Comparison of ENCODE assay signal across 1 cellular context in the genomic region with DNA sequence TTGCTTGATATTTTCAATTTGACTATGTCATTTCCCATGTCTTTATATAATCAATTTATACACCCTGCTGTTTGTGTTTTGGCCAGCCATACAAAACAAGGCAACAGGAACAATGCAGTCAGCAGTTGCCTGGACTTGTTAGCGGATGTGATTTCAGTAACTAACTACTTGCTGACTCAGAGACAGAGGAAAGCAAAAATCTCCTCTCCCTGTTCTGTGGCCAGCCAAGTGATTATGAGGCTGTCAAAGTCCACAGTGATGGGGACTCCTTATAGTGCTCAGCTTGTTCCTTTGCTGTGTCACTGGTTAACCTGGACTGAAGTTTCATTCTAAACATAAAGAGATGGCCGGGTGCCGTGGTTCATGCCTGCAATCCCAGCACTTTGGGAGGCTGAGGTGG.
TF ChIP-seq lines count a peak whose summit lies in the region.

No MANE protein-coding gene starts in this region.

TF ChIP-seq in HepG2, 621 proteins besides CTCF, POLR2A, EP300 and RAD21 (continued from another document and continues in another):
- TF ChIP-seq, protein P1, sequence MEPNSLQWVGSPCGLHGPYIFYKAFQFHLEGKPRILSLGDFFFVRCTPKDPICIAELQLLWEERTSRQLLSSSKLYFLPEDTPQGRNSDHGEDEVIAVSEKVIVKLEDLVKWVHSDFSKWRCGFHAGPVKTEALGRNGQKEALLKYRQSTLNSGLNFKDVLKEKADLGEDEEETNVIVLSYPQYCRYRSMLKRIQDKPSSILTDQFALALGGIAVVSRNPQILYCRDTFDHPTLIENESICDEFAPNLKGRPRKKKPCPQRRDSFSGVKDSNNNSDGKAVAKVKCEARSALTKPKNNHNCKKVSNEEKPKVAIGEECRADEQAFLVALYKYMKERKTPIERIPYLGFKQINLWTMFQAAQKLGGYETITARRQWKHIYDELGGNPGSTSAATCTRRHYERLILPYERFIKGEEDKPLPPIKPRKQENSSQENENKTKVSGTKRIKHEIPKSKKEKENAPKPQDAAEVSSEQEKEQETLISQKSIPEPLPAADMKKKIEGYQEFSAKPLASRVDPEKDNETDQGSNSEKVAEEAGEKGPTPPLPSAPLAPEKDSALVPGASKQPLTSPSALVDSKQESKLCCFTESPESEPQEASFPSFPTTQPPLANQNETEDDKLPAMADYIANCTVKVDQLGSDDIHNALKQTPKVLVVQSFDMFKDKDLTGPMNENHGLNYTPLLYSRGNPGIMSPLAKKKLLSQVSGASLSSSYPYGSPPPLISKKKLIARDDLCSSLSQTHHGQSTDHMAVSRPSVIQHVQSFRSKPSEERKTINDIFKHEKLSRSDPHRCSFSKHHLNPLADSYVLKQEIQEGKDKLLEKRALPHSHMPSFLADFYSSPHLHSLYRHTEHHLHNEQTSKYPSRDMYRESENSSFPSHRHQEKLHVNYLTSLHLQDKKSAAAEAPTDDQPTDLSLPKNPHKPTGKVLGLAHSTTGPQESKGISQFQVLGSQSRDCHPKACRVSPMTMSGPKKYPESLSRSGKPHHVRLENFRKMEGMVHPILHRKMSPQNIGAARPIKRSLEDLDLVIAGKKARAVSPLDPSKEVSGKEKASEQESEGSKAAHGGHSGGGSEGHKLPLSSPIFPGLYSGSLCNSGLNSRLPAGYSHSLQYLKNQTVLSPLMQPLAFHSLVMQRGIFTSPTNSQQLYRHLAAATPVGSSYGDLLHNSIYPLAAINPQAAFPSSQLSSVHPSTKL (CRISPR knock-in tag; IDR thresholded peaks at IDR 0.05) = peak; percentile 34; the same call in 1 of the 2 replicates
- TF ChIP-seq REXO4 (CRISPR knock-in tag; IDR thresholded peaks at IDR 0.05; ENCODE audit: borderline replicate concordance) (no peak), RFXAP (CRISPR knock-in tag; IDR thresholded peaks at IDR 0.05; ENCODE audit: borderline replicate concordance) (no peak), KLF12 (CRISPR knock-in tag; IDR thresholded peaks at IDR 0.05; ENCODE audit: borderline replicate concordance) (no peak), CHD2 (IDR thresholded peaks at IDR 0.05; ENCODE audit: low read depth, low read length) (no peak), SIX4 (CRISPR knock-in tag; IDR thresholded peaks at IDR 0.05) (no peak), ZNF549 (CRISPR knock-in tag; IDR thresholded peaks at IDR 0.05) (no peak), RXRA (CRISPR knock-in tag; IDR thresholded peaks at IDR 0.05) (peak; percentile 24; the same call in 1 of the 2 replicates), MAFF (IDR thresholded peaks at IDR 0.05; ENCODE audit: low read depth, low read length) (peak; percentile 76), IRF2 (CRISPR knock-in tag; IDR thresholded peaks at IDR 0.05) (no peak), ETV5 (CRISPR knock-in tag; IDR thresholded peaks at IDR 0.05; ENCODE audit: borderline replicate concordance) (peak; percentile 22; the same call in 1 of the 2 replicates), CENPX (CRISPR knock-in tag; IDR thresholded peaks at IDR 0.05) (no peak), KDM2A (CRISPR knock-in tag; IDR thresholded peaks at IDR 0.05; ENCODE audit: borderline replicate concordance, low read depth) (no peak), SMAD9 (CRISPR knock-in tag; IDR thresholded peaks at IDR 0.05) (no peak), NR2F1 (CRISPR knock-in tag; IDR thresholded peaks at IDR 0.05) (no peak), ZNF337 (CRISPR knock-in tag; IDR thresholded peaks at IDR 0.05; ENCODE audit: borderline replicate concordance, low read depth) (no peak), ZNF83 (CRISPR knock-in tag; IDR thresholded peaks at IDR 0.05; ENCODE audit: borderline replicate concordance) (no peak), SOX5 (CRISPR knock-in tag; IDR thresholded peaks at IDR 0.05; ENCODE audit: borderline replicate concordance) (0 out of 2 replicates have a peak, but pooled peaks have one; percentile 15), PAX8 (CRISPR knock-in tag; IDR thresholded peaks at IDR 0.05; ENCODE audit: borderline replicate concordance) (no peak)
- TF ChIP-seq, protein P2, sequence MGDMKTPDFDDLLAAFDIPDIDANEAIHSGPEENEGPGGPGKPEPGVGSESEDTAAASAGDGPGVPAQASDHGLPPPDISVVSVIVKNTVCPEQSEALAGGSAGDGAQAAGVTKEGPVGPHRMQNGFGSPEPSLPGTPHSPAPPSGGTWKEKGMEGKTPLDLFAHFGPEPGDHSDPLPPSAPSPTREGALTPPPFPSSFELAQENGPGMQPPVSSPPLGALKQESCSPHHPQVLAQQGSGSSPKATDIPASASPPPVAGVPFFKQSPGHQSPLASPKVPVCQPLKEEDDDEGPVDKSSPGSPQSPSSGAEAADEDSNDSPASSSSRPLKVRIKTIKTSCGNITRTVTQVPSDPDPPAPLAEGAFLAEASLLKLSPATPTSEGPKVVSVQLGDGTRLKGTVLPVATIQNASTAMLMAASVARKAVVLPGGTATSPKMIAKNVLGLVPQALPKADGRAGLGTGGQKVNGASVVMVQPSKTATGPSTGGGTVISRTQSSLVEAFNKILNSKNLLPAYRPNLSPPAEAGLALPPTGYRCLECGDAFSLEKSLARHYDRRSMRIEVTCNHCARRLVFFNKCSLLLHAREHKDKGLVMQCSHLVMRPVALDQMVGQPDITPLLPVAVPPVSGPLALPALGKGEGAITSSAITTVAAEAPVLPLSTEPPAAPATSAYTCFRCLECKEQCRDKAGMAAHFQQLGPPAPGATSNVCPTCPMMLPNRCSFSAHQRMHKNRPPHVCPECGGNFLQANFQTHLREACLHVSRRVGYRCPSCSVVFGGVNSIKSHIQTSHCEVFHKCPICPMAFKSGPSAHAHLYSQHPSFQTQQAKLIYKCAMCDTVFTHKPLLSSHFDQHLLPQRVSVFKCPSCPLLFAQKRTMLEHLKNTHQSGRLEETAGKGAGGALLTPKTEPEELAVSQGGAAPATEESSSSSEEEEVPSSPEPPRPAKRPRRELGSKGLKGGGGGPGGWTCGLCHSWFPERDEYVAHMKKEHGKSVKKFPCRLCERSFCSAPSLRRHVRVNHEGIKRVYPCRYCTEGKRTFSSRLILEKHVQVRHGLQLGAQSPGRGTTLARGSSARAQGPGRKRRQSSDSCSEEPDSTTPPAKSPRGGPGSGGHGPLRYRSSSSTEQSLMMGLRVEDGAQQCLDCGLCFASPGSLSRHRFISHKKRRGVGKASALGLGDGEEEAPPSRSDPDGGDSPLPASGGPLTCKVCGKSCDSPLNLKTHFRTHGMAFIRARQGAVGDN (CRISPR knock-in tag; IDR thresholded peaks at IDR 0.05) = no peak
- TF ChIP-seq, protein P3, sequence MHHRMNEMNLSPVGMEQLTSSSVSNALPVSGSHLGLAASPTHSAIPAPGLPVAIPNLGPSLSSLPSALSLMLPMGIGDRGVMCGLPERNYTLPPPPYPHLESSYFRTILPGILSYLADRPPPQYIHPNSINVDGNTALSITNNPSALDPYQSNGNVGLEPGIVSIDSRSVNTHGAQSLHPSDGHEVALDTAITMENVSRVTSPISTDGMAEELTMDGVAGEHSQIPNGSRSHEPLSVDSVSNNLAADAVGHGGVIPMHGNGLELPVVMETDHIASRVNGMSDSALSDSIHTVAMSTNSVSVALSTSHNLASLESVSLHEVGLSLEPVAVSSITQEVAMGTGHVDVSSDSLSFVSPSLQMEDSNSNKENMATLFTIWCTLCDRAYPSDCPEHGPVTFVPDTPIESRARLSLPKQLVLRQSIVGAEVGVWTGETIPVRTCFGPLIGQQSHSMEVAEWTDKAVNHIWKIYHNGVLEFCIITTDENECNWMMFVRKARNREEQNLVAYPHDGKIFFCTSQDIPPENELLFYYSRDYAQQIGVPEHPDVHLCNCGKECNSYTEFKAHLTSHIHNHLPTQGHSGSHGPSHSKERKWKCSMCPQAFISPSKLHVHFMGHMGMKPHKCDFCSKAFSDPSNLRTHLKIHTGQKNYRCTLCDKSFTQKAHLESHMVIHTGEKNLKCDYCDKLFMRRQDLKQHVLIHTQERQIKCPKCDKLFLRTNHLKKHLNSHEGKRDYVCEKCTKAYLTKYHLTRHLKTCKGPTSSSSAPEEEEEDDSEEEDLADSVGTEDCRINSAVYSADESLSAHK (CRISPR knock-in tag; IDR thresholded peaks at IDR 0.05; ENCODE audit: borderline replicate concordance) = no peak
- TF ChIP-seq, protein P4, sequence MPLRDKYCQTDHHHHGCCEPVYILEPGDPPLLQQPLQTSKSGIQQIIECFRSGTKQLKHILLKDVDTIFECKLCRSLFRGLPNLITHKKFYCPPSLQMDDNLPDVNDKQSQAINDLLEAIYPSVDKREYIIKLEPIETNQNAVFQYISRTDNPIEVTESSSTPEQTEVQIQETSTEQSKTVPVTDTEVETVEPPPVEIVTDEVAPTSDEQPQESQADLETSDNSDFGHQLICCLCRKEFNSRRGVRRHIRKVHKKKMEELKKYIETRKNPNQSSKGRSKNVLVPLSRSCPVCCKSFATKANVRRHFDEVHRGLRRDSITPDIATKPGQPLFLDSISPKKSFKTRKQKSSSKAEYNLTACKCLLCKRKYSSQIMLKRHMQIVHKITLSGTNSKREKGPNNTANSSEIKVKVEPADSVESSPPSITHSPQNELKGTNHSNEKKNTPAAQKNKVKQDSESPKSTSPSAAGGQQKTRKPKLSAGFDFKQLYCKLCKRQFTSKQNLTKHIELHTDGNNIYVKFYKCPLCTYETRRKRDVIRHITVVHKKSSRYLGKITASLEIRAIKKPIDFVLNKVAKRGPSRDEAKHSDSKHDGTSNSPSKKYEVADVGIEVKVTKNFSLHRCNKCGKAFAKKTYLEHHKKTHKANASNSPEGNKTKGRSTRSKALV (CRISPR knock-in tag; IDR thresholded peaks at IDR 0.05) = no peak
- TF ChIP-seq, protein P5, sequence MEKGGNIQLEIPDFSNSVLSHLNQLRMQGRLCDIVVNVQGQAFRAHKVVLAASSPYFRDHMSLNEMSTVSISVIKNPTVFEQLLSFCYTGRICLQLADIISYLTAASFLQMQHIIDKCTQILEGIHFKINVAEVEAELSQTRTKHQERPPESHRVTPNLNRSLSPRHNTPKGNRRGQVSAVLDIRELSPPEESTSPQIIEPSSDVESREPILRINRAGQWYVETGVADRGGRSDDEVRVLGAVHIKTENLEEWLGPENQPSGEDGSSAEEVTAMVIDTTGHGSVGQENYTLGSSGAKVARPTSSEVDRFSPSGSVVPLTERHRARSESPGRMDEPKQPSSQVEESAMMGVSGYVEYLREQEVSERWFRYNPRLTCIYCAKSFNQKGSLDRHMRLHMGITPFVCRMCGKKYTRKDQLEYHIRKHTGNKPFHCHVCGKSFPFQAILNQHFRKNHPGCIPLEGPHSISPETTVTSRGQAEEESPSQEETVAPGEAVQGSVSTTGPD (CRISPR knock-in tag; IDR thresholded peaks at IDR 0.05) = no peak
- TF ChIP-seq, protein P6, sequence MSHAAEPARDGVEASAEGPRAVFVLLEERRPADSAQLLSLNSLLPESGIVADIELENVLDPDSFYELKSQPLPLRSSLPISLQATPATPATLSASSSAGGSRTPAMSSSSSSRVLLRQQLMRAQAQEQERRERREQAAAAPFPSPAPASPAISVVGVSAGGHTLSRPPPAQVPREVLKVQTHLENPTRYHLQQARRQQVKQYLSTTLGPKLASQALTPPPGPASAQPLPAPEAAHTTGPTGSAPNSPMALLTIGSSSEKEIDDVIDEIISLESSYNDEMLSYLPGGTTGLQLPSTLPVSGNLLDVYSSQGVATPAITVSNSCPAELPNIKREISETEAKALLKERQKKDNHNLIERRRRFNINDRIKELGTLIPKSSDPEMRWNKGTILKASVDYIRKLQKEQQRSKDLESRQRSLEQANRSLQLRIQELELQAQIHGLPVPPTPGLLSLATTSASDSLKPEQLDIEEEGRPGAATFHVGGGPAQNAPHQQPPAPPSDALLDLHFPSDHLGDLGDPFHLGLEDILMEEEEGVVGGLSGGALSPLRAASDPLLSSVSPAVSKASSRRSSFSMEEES (CRISPR knock-in tag; IDR thresholded peaks at IDR 0.05) = no peak
- TF ChIP-seq, protein P7, sequence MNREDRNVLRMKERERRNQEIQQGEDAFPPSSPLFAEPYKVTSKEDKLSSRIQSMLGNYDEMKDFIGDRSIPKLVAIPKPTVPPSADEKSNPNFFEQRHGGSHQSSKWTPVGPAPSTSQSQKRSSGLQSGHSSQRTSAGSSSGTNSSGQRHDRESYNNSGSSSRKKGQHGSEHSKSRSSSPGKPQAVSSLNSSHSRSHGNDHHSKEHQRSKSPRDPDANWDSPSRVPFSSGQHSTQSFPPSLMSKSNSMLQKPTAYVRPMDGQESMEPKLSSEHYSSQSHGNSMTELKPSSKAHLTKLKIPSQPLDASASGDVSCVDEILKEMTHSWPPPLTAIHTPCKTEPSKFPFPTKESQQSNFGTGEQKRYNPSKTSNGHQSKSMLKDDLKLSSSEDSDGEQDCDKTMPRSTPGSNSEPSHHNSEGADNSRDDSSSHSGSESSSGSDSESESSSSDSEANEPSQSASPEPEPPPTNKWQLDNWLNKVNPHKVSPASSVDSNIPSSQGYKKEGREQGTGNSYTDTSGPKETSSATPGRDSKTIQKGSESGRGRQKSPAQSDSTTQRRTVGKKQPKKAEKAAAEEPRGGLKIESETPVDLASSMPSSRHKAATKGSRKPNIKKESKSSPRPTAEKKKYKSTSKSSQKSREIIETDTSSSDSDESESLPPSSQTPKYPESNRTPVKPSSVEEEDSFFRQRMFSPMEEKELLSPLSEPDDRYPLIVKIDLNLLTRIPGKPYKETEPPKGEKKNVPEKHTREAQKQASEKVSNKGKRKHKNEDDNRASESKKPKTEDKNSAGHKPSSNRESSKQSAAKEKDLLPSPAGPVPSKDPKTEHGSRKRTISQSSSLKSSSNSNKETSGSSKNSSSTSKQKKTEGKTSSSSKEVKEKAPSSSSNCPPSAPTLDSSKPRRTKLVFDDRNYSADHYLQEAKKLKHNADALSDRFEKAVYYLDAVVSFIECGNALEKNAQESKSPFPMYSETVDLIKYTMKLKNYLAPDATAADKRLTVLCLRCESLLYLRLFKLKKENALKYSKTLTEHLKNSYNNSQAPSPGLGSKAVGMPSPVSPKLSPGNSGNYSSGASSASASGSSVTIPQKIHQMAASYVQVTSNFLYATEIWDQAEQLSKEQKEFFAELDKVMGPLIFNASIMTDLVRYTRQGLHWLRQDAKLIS (CRISPR knock-in tag; IDR thresholded peaks at IDR 0.05) = no peak
- TF ChIP-seq, protein P8, sequence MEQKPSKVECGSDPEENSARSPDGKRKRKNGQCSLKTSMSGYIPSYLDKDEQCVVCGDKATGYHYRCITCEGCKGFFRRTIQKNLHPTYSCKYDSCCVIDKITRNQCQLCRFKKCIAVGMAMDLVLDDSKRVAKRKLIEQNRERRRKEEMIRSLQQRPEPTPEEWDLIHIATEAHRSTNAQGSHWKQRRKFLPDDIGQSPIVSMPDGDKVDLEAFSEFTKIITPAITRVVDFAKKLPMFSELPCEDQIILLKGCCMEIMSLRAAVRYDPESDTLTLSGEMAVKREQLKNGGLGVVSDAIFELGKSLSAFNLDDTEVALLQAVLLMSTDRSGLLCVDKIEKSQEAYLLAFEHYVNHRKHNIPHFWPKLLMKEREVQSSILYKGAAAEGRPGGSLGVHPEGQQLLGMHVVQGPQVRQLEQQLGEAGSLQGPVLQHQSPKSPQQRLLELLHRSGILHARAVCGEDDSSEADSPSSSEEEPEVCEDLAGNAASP (CRISPR knock-in tag; IDR thresholded peaks at IDR 0.05; ENCODE audit: borderline replicate concordance) = no peak
- TF ChIP-seq, protein P9, sequence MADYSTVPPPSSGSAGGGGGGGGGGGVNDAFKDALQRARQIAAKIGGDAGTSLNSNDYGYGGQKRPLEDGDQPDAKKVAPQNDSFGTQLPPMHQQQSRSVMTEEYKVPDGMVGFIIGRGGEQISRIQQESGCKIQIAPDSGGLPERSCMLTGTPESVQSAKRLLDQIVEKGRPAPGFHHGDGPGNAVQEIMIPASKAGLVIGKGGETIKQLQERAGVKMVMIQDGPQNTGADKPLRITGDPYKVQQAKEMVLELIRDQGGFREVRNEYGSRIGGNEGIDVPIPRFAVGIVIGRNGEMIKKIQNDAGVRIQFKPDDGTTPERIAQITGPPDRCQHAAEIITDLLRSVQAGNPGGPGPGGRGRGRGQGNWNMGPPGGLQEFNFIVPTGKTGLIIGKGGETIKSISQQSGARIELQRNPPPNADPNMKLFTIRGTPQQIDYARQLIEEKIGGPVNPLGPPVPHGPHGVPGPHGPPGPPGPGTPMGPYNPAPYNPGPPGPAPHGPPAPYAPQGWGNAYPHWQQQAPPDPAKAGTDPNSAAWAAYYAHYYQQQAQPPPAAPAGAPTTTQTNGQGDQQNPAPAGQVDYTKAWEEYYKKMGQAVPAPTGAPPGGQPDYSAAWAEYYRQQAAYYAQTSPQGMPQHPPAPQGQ (CRISPR knock-in tag; IDR thresholded peaks at IDR 0.05; ENCODE audit: borderline replicate concordance) = no peak
